ENCODE assay signal across 14 cellular contexts in the genomic region with DNA sequence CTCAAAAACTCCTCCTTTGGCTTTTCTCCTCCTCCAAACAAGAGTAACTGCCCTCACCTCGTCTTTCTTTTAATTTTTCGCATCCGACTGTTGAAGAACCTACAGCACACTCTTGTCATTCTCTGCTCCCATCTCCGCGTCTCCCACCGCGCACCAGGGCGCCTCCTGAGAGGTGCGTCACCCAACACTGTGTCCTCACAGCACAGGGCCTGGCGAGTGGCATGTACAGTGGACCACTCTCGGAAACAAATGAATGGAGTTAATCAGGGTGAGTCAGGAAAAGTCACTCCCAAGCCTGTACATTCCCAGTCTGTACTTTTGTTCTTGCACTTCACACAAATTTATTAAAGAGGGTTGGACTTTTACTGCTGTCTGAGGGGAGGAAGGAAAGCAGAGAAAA. TPM values are rescaled to one million over a fixed set of nuclear protein-coding genes. Genes with fewer than 3 reads are reported as not detected.
DNase-seq lines count a peak whose midpoint lies in the region; ATAC-seq and TF ChIP-seq lines count a peak whose summit lies in the region.
"Had no signal": no experiment of that assay in that cellular context is flagged by ENCODE, and none has a peak within 500 bp of the region (broad histone marks: within the 10 kb centered on the region; RNA-seq: fewer than 3 reads in every experiment).

No MANE protein-coding gene starts in this region.

- no peaks in the 10 kb centered on the region for H3K79me1 ChIP-seq in H9 (ENCODE audit: insufficient read depth, low read depth, low read length, poor library complexity, severe bottlenecking)

- H3K9me3 Mint-ChIP-seq in H9: no peaks in the 10 kb centered on the region
- H3K9me3 Mint-ChIP-seq in progenitor cell of endocrine pancreas (ENCODE audit: low read depth): peaks cover 6% of the 10 kb centered on the region

- H3K27ac ChIP-seq in H9 (ENCODE audit: insufficient read length, low read depth, low read length) (no peak overlapping the region), mammary epithelial cell (ENCODE audit: insufficient read depth, low read depth, low read length) (no peak overlapping the region)
- no peak overlapping the region for H3K27ac ChIP-seq in effector memory CD4-positive, alpha-beta T cell (ENCODE audit: insufficient read depth, low read length, poor library complexity, severe bottlenecking)
- H3K27ac ChIP-seq: BLaER1 had no signal

- H3K27me3 ChIP-seq in H9 (ENCODE audit: insufficient read depth, low read length): peaks cover 17% of the 10 kb centered on the region; the same call in 1 of the 2 replicates
- peaks cover 13% of the 10 kb centered on the region for H3K27me3 ChIP-seq in mammary epithelial cell (ENCODE audit: insufficient read depth, low read length)
- peaks cover 8% of the 10 kb centered on the region for H3K27me3 ChIP-seq in effector memory CD4-positive, alpha-beta T cell (replicated peaks; ENCODE audit: control insufficient read depth, insufficient read depth, low read length, poor library complexity, severe bottlenecking)
- H3K27me3 ChIP-seq: BLaER1 had no signal

- H3K4me2 ChIP-seq in H9 (ENCODE audit: insufficient read depth, insufficient read length, low read length): peak overlapping the region; percentile 91
- H3K4me2 ChIP-seq in mammary epithelial cell (ENCODE audit: insufficient read depth, low read depth, low read length): no peak overlapping the region
- H3K4me2 ChIP-seq: BLaER1 had no signal

- dilution Hi-C loops in mammary epithelial cell (cut with HindIII; ENCODE audit: low sequenced_read_pairs): no loop called here

- no peak overlapping the region for H2BK15ac ChIP-seq in H9 (ENCODE audit: low read depth, low read length)

- H4K91ac ChIP-seq in H9 (ENCODE audit: insufficient read length, low read depth, low read length): no peak overlapping the region

- H3K4ac ChIP-seq in H9 (ENCODE audit: low read depth, low read length): no peak overlapping the region

- no peaks in the 10 kb centered on the region for H3K4me1 ChIP-seq in H9 (ENCODE audit: insufficient read depth, low read length)
- no peaks in the 10 kb centered on the region for H3K4me1 ChIP-seq in mammary epithelial cell (ENCODE audit: insufficient read depth, low read length)
- H3K4me1 ChIP-seq in effector memory CD4-positive, alpha-beta T cell (ENCODE audit: control insufficient read depth, insufficient read depth, low read length, poor library complexity, severe bottlenecking): no peaks in the 10 kb centered on the region
- H3K4me1 ChIP-seq: BLaER1 had no signal

- BruUV-seq in mammary epithelial cell (replicated peaks; lab: Mats Ljungman, UMichigan): no TSS peak

- no CpG with 5 or more reads among the region's 11 CpGs for WGBS in H9 (ENCODE audit: extremely low coverage, insufficient read length, low lambda C conversion rate)
- WGBS in mammary epithelial cell (ENCODE audit: low coverage, missing lambda C conversion rate): 0% methylated on average over 4 of the region's 11 CpGs

- H3K4me1 Mint-ChIP-seq in H9 (peaks cover 8 to 13% of the 10 kb centered on the region in 2 experiments), progenitor cell of endocrine pancreas (ENCODE audit: low read depth) (peaks cover 8% of the 10 kb centered on the region)

- no peak overlapping the region for H3K56ac ChIP-seq in H9 (ENCODE audit: insufficient read length, low read depth, low read length)

- H4K5ac ChIP-seq in H9 (ENCODE audit: insufficient read length, low read depth, low read length): no peak overlapping the region

- no peak overlapping the region for H2BK12ac ChIP-seq in H9 (ENCODE audit: insufficient read length, low read depth, low read length)

- H2BK120ac ChIP-seq in H9 (ENCODE audit: low read depth, low read length, poor library complexity, severe bottlenecking): no peak overlapping the region

- no peak overlapping the region for H3T11ph ChIP-seq in H9 (ENCODE audit: low read length)

- H3K4me3 ChIP-seq in mammary epithelial cell (replicated peaks in 1 of 3; ENCODE audit: insufficient read depth in 1 of 3, low read depth in 2 of 3, low read length in 3 of 3) (no peak overlapping the region), iPS-11a (ENCODE audit: low read depth, low read length) (peak overlapping the region; percentile 44)
- no peak overlapping the region for H3K4me3 ChIP-seq in effector memory CD4-positive, alpha-beta T cell (ENCODE audit: insufficient read depth, low read depth, low read length, poor library complexity, severe bottlenecking)
- H3K4me3 ChIP-seq: BLaER1 had no signal

- no peak overlapping the region for H4K8ac ChIP-seq in H9 (replicated peaks; ENCODE audit: insufficient read length, low read depth, low read length)

- H2BK5ac ChIP-seq in H9 (ENCODE audit: insufficient read length, low read length): no peak overlapping the region

- no peak overlapping the region for H2AFZ ChIP-seq in H9 (ENCODE audit: low read length)
- no peak overlapping the region for H2AFZ ChIP-seq in mammary epithelial cell (ENCODE audit: low read depth, low read length)

- no peak for ATAC-seq in left lobe of liver

- no peak overlapping the region for H2AK5ac ChIP-seq in H9 (ENCODE audit: insufficient read length, low read length)

- peaks cover 64% of the 10 kb centered on the region for H3K27me3 Mint-ChIP-seq in H9 (ENCODE audit: low read depth)
- peaks cover 59% of the 10 kb centered on the region for H3K27me3 Mint-ChIP-seq in progenitor cell of endocrine pancreas

- CTCF ChIA-PET in mammary epithelial cell (lab: Charles Lee; ENCODE audit: low non-redundant PET): no interaction called here

- H3K9me3 ChIP-seq in H9 (ENCODE audit: control insufficient read depth, low read depth, low read length): no peaks in the 10 kb centered on the region
- H3K9me3 ChIP-seq in mammary epithelial cell (replicated peaks; ENCODE audit: insufficient read depth, low read length): no peaks in the 10 kb centered on the region
- no peaks in the 10 kb centered on the region for H3K9me3 ChIP-seq in effector memory CD4-positive, alpha-beta T cell (ENCODE audit: control insufficient read depth, low read length)

- no peak for TF ChIP-seq CTCF in H9 (conservative IDR thresholded peaks at IDR 0.05)
- TF ChIP-seq CTCF in mammary epithelial cell (conservative IDR thresholded peaks at IDR 0.05 in 1 of 2, IDR thresholded peaks at IDR 0.05 in 1 of 2; ENCODE audit: extremely low read depth in 1 of 2, insufficient read depth in 1 of 2, low read depth in 1 of 2, low read length in 2 of 2): no peak
- TF ChIP-seq CTCF in progenitor cell of endocrine pancreas (IDR thresholded peaks at IDR 0.05; ENCODE audit: unreplicated experiment): no peak
- no peak for TF ChIP-seq CTCF in GM13976 (IDR thresholded peaks at IDR 0.05; ENCODE audit: borderline replicate concordance, control extremely low read depth, extremely low read depth, insufficient read depth, missing control alignments)

- H3K79me2 ChIP-seq in H9 (ENCODE audit: insufficient read depth, low read length) (no peaks in the 10 kb centered on the region), mammary epithelial cell (ENCODE audit: insufficient read depth, low read length) (no peaks in the 10 kb centered on the region)

- H3K18ac ChIP-seq in H9 (ENCODE audit: insufficient read length, low read depth, low read length): no peak overlapping the region

- H3K4me3 Mint-ChIP-seq in H9 (peak overlapping the region; percentile 68 to 86), progenitor cell of endocrine pancreas (ENCODE audit: low read depth) (peak overlapping the region; percentile 65)

- in situ Hi-C loops in mammary epithelial cell (cut with MboI; ENCODE audit: low sequenced_read_pairs in 2 of 2) (no loop called here), GM13976 (cut with MboI; ENCODE audit: low sequenced_read_pairs, unreplicated experiment) (no loop called here)

- no peaks in the 10 kb centered on the region for H3K36me3 ChIP-seq in mammary epithelial cell (ENCODE audit: insufficient read depth, low read length)
- H3K36me3 ChIP-seq in effector memory CD4-positive, alpha-beta T cell (ENCODE audit: control insufficient read depth, insufficient read depth, low read length): no peaks in the 10 kb centered on the region
- H3K36me3 ChIP-seq: BLaER1 had no signal

- no peak overlapping the region for H3K23ac ChIP-seq in H9 (ENCODE audit: insufficient read length, low read depth, low read length)

- no peak for DNase-seq in H9
- peak; percentile 6 for DNase-seq in mammary epithelial cell
- no peak for DNase-seq in progenitor cell of endocrine pancreas (ENCODE audit: low spot score, unreplicated experiment)
- DNase-seq in effector memory CD4-positive, alpha-beta T cell: no peak
- DNase-seq in GM13976 (ENCODE audit: low spot score): no peak
- DNase-seq in COLO829 (ENCODE audit: low spot score): no peak
- DNase-seq in left lobe of liver (ENCODE audit: low spot score): no peak
- DNase-seq: activated CD4-positive, alpha-beta T cell treated with anti-CD3 and anti-CD28 coated beads for 48 hours; central memory CD4-positive, alpha-beta T cell; NCI-H2029; occipital lobe; stimulated activated CD4-positive, alpha-beta T cell treated with anti-CD3 and anti-CD28 coated beads, Interleukin-2, amount 100 ng/mL, for 24 hours had no signal

- H2BK20ac ChIP-seq in H9 (ENCODE audit: low read depth, low read length, poor library complexity, severe bottlenecking): no peak overlapping the region

- no peaks in the 10 kb centered on the region for H3K36me3 Mint-ChIP-seq in H9 (ENCODE audit: insufficient read depth in 1 of 3, low read depth in 3 of 3)
- no peaks in the 10 kb centered on the region for H3K36me3 Mint-ChIP-seq in progenitor cell of endocrine pancreas (ENCODE audit: insufficient read depth)

- no peak overlapping the region for H3K14ac ChIP-seq in H9 (ENCODE audit: insufficient read depth, low read length)

- H3K23me2 ChIP-seq in H9 (ENCODE audit: insufficient read length, low read depth, low read length, poor library complexity, severe bottlenecking): peaks cover 9% of the 10 kb centered on the region

- intact Hi-C loops in mammary epithelial cell (cut with micrococcal nuclease): no loop called here

- H4K20me1 ChIP-seq in H9 (ENCODE audit: control insufficient read depth, insufficient read depth, insufficient read length) (no peaks in the 10 kb centered on the region), mammary epithelial cell (ENCODE audit: insufficient read depth, low read length) (no peaks in the 10 kb centered on the region)
- H4K20me1 ChIP-seq: BLaER1 had no signal

- H3K27ac Mint-ChIP-seq in H9 (no peak overlapping the region), progenitor cell of endocrine pancreas (no peak overlapping the region)

- H3K9ac ChIP-seq in H9 (ENCODE audit: extremely low read depth, insufficient read length, low read length) (no peak overlapping the region), mammary epithelial cell (ENCODE audit: insufficient read depth, low read length) (no peak overlapping the region)
- H3K9ac ChIP-seq: BLaER1 had no signal

RNA-seq across cellular contexts. Expression of a gene that starts 0.6 kb away (rescaled TPM):
- total RNA-seq in H9 (2021): 0.07 and 0.11 TPM in 2 replicates
- not detected for total RNA-seq in mammary epithelial cell
- not detected for polyA plus RNA-seq in mammary epithelial cell
- polyA minus RNA-seq in mammary epithelial cell: not detected
- total RNA-seq in progenitor cell of endocrine pancreas: 0.12 and 0.13 TPM in 2 replicates
- total RNA-seq in left lobe of liver: 0.03 TPM
